22 cellular contexts compared by ENCODE assay signal in genomic region chr10:97046426-97047072, GRCh38.
"Had no signal": no experiment of that assay in that cellular context is flagged by ENCODE, and none has a peak within 500 bp of the region (broad histone marks: within the 10 kb centered on the region; RNA-seq: fewer than 3 reads in every experiment).

No MANE protein-coding gene starts in this region.

- H3K27ac ChIP-seq: esophagus squamous epithelium, gastroesophageal sphincter, spleen, testis, tibial nerve, upper lobe of right lung, vagina had no signal

- H3K9me3 Mint-ChIP-seq: dendritic cell treated with granulocyte-macrophage colony-stimulating factor and Interleukin-4, amounts not matched to agents 40 ng/mL and 50 ng/mL, for 4 days; effector memory CD8-positive, alpha-beta T cell; stimulated activated naive CD8-positive, alpha-beta T cell treated with anti-CD3 and anti-CD28 coated beads, Interleukin-15, amount 100 ng/mL, for 72 hours had no signal

- H3K4me1 ChIP-seq: gastroesophageal sphincter, spleen, testis, tibial nerve, upper lobe of right lung, vagina had no signal

- H3K27me3 Mint-ChIP-seq: stimulated activated memory B cell treated with anti-CD40 and anti-IgM and Interleukin-4, amounts not matched to agents 10 μg/mL and 1 μg/mL and 100 μg/mL, for 72 hours; stimulated activated naive CD8-positive, alpha-beta T cell treated with anti-CD3 and anti-CD28 coated beads, Interleukin-15, amount 100 ng/mL, for 72 hours had no signal

- DNase-seq: effector memory CD8-positive, alpha-beta T cell; esophagus squamous epithelium; foreskin fibroblast; glutamatergic neuron; kidney; left cardiac atrium; left ventricle myocardium superior; mucosa of descending colon; naive thymus-derived CD8-positive, alpha-beta T cell; spleen; stimulated activated CD4-positive, alpha-beta T cell treated with anti-CD3 and anti-CD28 coated beads, Interleukin-15, amount 100 ng/mL, for 24 hours; stimulated activated CD4-positive, alpha-beta T cell treated with anti-CD3 and anti-CD28 coated beads, Interleukin-1b, Interleukin-23, amount 100 ng/mL, for 48 hours; stimulated activated CD4-positive, alpha-beta T cell treated with anti-CD3 and anti-CD28 coated beads, Interleukin-4, amount 100 ng/mL, for 24 hours; stimulated activated naive CD8-positive, alpha-beta T cell treated with anti-CD3 and anti-CD28 coated beads, Interleukin-15, amount 100 ng/mL, for 72 hours; testis; upper lobe of right lung had no signal

- H3K36me3 ChIP-seq: esophagus squamous epithelium, gastroesophageal sphincter, spleen, tibial nerve, upper lobe of right lung, vagina had no signal

- H3K27ac Mint-ChIP-seq: dendritic cell treated with granulocyte-macrophage colony-stimulating factor and Interleukin-4, amounts not matched to agents 40 ng/mL and 50 ng/mL, for 4 days; effector memory CD8-positive, alpha-beta T cell; stimulated activated memory B cell treated with anti-CD40 and anti-IgM and Interleukin-4, amounts not matched to agents 10 μg/mL and 1 μg/mL and 100 μg/mL, for 72 hours; stimulated activated naive CD8-positive, alpha-beta T cell treated with anti-CD3 and anti-CD28 coated beads, Interleukin-15, amount 100 ng/mL, for 72 hours had no signal

- ATAC-seq: effector memory CD8-positive, alpha-beta T cell; gastroesophageal sphincter; left ventricle myocardium superior; mucosa of descending colon; naive thymus-derived CD8-positive, alpha-beta T cell; sciatic nerve; stimulated activated memory B cell treated with anti-CD40 and anti-IgM and Interleukin-4, amounts not matched to agents 10 μg/mL and 1 μg/mL and 100 μg/mL, for 72 hours; stimulated activated naive CD8-positive, alpha-beta T cell treated with anti-CD3 and anti-CD28 coated beads, Interleukin-15, amount 100 ng/mL, for 72 hours; upper lobe of right lung had no signal

- H3K36me3 Mint-ChIP-seq: naive thymus-derived CD8-positive, alpha-beta T cell; stimulated activated memory B cell treated with anti-CD40 and anti-IgM and Interleukin-4, amounts not matched to agents 10 μg/mL and 1 μg/mL and 100 μg/mL, for 72 hours had no signal

- H3K4me3 ChIP-seq: esophagus squamous epithelium, gastroesophageal sphincter, mucosa of descending colon, spleen, testis, tibial nerve, upper lobe of right lung, vagina had no signal

- H3K27me3 ChIP-seq: spleen, testis, tibial nerve, upper lobe of right lung, vagina had no signal

- H3K4me3 Mint-ChIP-seq: dendritic cell treated with granulocyte-macrophage colony-stimulating factor and Interleukin-4, amounts not matched to agents 40 ng/mL and 50 ng/mL, for 4 days; effector memory CD8-positive, alpha-beta T cell; naive thymus-derived CD8-positive, alpha-beta T cell; stimulated activated memory B cell treated with anti-CD40 and anti-IgM and Interleukin-4, amounts not matched to agents 10 μg/mL and 1 μg/mL and 100 μg/mL, for 72 hours; stimulated activated naive CD8-positive, alpha-beta T cell treated with anti-CD3 and anti-CD28 coated beads, Interleukin-15, amount 100 ng/mL, for 72 hours had no signal

- H3K9me3 ChIP-seq: esophagus squamous epithelium, mucosa of descending colon, testis, upper lobe of right lung, vagina had no signal
